8 cellular contexts compared by ENCODE assay signal in the genomic region with DNA sequence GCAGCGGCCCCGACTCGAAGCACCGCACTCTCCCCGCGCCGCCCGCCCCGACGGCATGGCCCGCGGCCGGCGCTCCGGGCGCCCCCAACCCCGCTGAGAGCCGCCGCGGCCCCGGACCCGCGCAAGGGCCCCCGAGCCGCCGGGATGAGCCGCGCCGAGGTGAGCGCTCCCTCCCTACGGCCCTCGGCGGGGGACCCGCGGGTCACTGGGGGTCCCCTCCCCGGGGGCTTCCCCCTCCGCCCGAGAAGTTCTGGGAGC. TPM values are rescaled to one million over a fixed set of nuclear protein-coding genes. Genes with fewer than 3 reads are reported as not detected.
A peak's percentile ranks its signal among the peaks of the same experiment; 100 is the strongest.
DNase-seq lines count a peak whose midpoint lies in the region; ATAC-seq and TF ChIP-seq lines count a peak whose summit lies in the region.

No MANE protein-coding gene starts in this region.

- TF ChIP-seq CTCF in osteoblast (IDR thresholded peaks at IDR 0.05; ENCODE audit: extremely low read depth, low read depth, low read length) = no peak

- peak overlapping the region; percentile 86 to 100 (median 96) for H3K4me3 Mint-ChIP-seq in IgD-negative memory B cell

- peak overlapping the region; percentile 72 to 73 for H3K9ac ChIP-seq in duodenal mucosa (ENCODE audit: low read depth in 1 of 2, low read length in 2 of 2)

- H3K4me1 Mint-ChIP-seq in IgD-negative memory B cell = peaks cover 11 to 31% (median 26%) of the 10 kb centered on the region in 3 donors

- ATAC-seq in GM19351 (IDR thresholded peaks at IDR 0.05; ENCODE audit: unreplicated experiment) = peak; percentile 0
- ATAC-seq in GM21423 (IDR thresholded peaks at IDR 0.05; ENCODE audit: unreplicated experiment) = no peak

- H3K79me2 ChIP-seq in osteoblast (ENCODE audit: insufficient read depth, low read length) = peaks cover 34% of the 10 kb centered on the region

- no peak overlapping the region for H2AFZ ChIP-seq in osteoblast (ENCODE audit: low read length)

- no peaks in the 10 kb centered on the region for H3K9me3 ChIP-seq in duodenal mucosa (ENCODE audit: control insufficient read depth in 1 of 2, low read length in 2 of 2)
- H3K9me3 ChIP-seq in osteoblast (ENCODE audit: low read depth, low read length) = no peaks in the 10 kb centered on the region

- no peak for DNase-seq in osteoblast (ENCODE audit: insufficient read length, low spot score, missing footprints)
- no peak for DNase-seq in NCI-H82 treated with DMSO at 0.1 percent for 48 hours (lab: John Stamatoyannopoulos, UW; ENCODE audit: unreplicated experiment)
- no peak for DNase-seq in RPMI8226
- no peak for DNase-seq in activated CD4-positive, alpha-beta T cell treated with anti-CD3 and anti-CD28 coated beads, Interleukin-2, amount 50 U/mL, for 48 hours

- peaks cover 4% of the 10 kb centered on the region for H4K20me1 ChIP-seq in osteoblast (ENCODE audit: insufficient read depth, low read length)

- H3K4me1 ChIP-seq in duodenal mucosa (ENCODE audit: control insufficient read depth in 1 of 2, insufficient read depth in 2 of 2, low read length in 2 of 2) = peaks cover 0 to 18% of the 10 kb centered on the region in 2 donors
- H3K4me1 ChIP-seq in osteoblast (ENCODE audit: insufficient read depth, low read length) = peaks cover 49% of the 10 kb centered on the region

- peak overlapping the region; percentile 93 for H3K4me2 ChIP-seq in osteoblast (ENCODE audit: insufficient read depth, low read length)

- H3K27me3 Mint-ChIP-seq in IgD-negative memory B cell = peaks cover 2% of the 10 kb centered on the region

- H3K36me3 ChIP-seq in duodenal mucosa (ENCODE audit: control insufficient read depth in 1 of 2, insufficient read depth in 2 of 2, low read length in 2 of 2) (no peaks in the 10 kb centered on the region), osteoblast (ENCODE audit: insufficient read depth, low read length) (no peaks in the 10 kb centered on the region)

- H3K36me3 Mint-ChIP-seq in IgD-negative memory B cell = peaks cover 2% of the 10 kb centered on the region

- H3K27ac ChIP-seq in duodenal mucosa (ENCODE audit: low read depth, low read length) (peak overlapping the region; percentile 98), osteoblast (ENCODE audit: low read depth, low read length) (peak overlapping the region; percentile 85)

- peak overlapping the region; percentile 52 to 100 (median 92) for H3K27ac Mint-ChIP-seq in IgD-negative memory B cell

- H3K9me3 Mint-ChIP-seq in IgD-negative memory B cell = no peaks in the 10 kb centered on the region

- H3K4me3 ChIP-seq in duodenal mucosa (ENCODE audit: low read depth in 1 of 2, low read length in 2 of 2) = peak overlapping the region; percentile 74 to 81
- peak overlapping the region; percentile 86 for H3K4me3 ChIP-seq in osteoblast (ENCODE audit: insufficient read depth, low read length)

- H3K27me3 ChIP-seq in duodenal mucosa (ENCODE audit: control insufficient read depth in 1 of 2, insufficient read depth in 2 of 2, low read length in 2 of 2) = peaks cover 0 to 8% of the 10 kb centered on the region in 2 donors
- H3K27me3 ChIP-seq in osteoblast (ENCODE audit: insufficient read depth, low read length) = no peaks in the 10 kb centered on the region

RNA-seq across cellular contexts. Expression of a gene that starts 0.8 kb away (rescaled TPM):
- 5.8 TPM for polyA plus RNA-seq in IgD-negative memory B cell
- total RNA-seq in osteoblast = 26.1 and 28.3 TPM in 2 replicates

RNA-seq across cellular contexts. Expression of a gene that starts 56.4 kb away (rescaled TPM):
- 24.0 TPM for polyA plus RNA-seq in IgD-negative memory B cell
- total RNA-seq in osteoblast = 15.9 and 17.4 TPM in 2 replicates
